1 cellular context compared by ENCODE assay signal in the genomic region with DNA sequence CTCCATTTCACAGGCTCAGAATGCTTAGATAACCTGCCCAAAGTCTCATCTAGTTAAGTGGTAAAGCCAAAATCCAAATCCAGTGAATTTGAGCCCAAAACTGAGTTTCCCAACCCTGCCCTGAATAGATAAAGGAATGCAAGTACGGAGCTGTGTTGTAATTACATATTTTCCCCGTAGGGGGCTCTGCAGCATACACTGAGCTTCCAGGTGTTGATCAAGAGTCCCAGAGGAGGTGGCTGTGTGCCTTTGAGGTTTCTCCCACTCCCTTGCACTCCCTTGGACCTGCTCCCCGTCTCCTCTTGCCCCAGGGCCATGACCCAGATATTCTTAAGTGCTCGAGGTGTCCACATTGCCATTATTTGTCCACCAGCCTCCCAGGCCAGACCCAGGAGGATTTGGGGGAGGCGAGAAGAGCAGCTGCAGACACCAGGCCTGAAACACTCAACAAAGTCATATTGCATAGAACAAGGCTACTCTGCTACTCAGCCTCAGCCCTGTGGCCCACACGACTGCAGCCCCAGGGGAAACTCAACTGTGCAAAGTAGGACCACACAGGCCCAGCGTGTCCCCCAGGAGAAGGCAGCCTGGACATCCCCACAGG.
TF ChIP-seq lines count a peak whose summit lies in the region.

No MANE protein-coding gene starts in this region.

TF ChIP-seq in HEK293, 187 proteins besides CTCF, POLR2A, EP300 and RAD21 (continued from another document):
- TF ChIP-seq BCL6B (tag by site-specific recombination; IDR thresholded peaks at IDR 0.05) (no peak), ZNF211 (tag by site-specific recombination; IDR thresholded peaks at IDR 0.05; ENCODE audit: low read depth) (no peak), ZNF2 (tag by site-specific recombination; IDR thresholded peaks at IDR 0.05) (peak; percentile 63; the same call in 1 of the 2 replicates)
